In the genomic region with DNA sequence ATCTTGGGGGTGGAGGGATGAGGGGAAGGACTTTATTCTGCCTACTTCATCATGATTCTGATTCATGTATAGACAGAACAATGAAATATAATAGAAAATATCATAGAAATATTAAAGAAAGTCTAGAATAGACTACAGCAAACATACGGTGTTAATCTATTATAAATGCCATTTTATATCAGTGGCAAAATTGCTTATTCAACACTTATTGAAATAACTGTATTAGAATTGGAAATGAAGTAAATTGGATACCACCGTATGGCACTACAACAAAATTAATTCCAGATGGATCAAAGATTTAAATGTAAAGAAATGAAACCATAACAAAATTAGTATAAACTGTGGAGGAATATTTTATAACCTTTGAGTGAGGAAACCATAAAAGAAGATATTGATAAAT, we compare ENCODE assay signal across 30 cellular contexts.
DNase-seq lines count a peak whose midpoint lies in the region; ATAC-seq, FAIRE-seq and TF ChIP-seq lines count a peak whose summit lies in the region.
"Had no signal": no experiment of that assay in that cellular context is flagged by ENCODE, and none has a peak within 500 bp of the region (broad histone marks: within the 10 kb centered on the region; RNA-seq: fewer than 3 reads in every experiment).

No MANE protein-coding gene starts in this region.

- no peaks in the 10 kb centered on the region for H3K9me2 ChIP-seq in PC-3 (replicated peaks; ENCODE audit: low read length)

- H4K20me1 ChIP-seq in K562 (replicated peaks; ENCODE audit: control insufficient read depth, insufficient read depth, low read length): no peaks in the 10 kb centered on the region
- H4K20me1 ChIP-seq in PC-3 (ENCODE audit: low read length): no peaks in the 10 kb centered on the region
- H4K20me1 ChIP-seq: BLaER1; BLaER1 treated with 17β-estradiol and CSF1 and Interleukin-3, amounts not matched to agents 10 nM and 100 nM had no signal

- H3K4me1 ChIP-seq in A549 (peaks cover 8% of the 10 kb centered on the region; the same call in 1 of the 3 replicates), K562 (replicated peaks in 1 of 2; ENCODE audit: control insufficient read depth in 2 of 2, insufficient read depth in 2 of 2, low read length in 2 of 2) (no peaks in the 10 kb centered on the region), PC-3 (ENCODE audit: insufficient read depth, low read length) (no peaks in the 10 kb centered on the region)
- H3K4me1 ChIP-seq: BE2C; BLaER1; BLaER1 treated with 17β-estradiol and CSF1 and Interleukin-3, amounts not matched to agents 10 nM and 100 nM; Caco-2 had no signal

- 87% methylated on average over 2 of the region's 2 CpGs for WGBS in A549 (ENCODE audit: missing lambda C conversion rate)
- 2% methylated on average over 2 of the region's 2 CpGs for WGBS in K562 (ENCODE audit: insufficient coverage, low coverage, missing lambda C conversion rate)

- H3K79me2 ChIP-seq in K562 (ENCODE audit: control insufficient read depth, insufficient read depth, low read length) (no peaks in the 10 kb centered on the region), PC-3 (ENCODE audit: low read length) (no peaks in the 10 kb centered on the region)

- no peak overlapping the region for H3K4me2 ChIP-seq in A549
- no peak overlapping the region for H3K4me2 ChIP-seq in K562 (ENCODE audit: insufficient read depth, low read length)
- H3K4me2 ChIP-seq in PC-3 (ENCODE audit: low read length): no peak overlapping the region
- H3K4me2 ChIP-seq: BLaER1; BLaER1 treated with 17β-estradiol and CSF1 and Interleukin-3, amounts not matched to agents 10 nM and 100 nM had no signal

- in situ Hi-C loops in K562 (cut with MboI): no loop called here

- H3K36me3 ChIP-seq in K562 (ENCODE audit: control insufficient read depth, insufficient read depth, low read length) (no peaks in the 10 kb centered on the region), PC-3 (ENCODE audit: low read depth, low read length) (no peaks in the 10 kb centered on the region)
- H3K36me3 ChIP-seq: BE2C; BLaER1; BLaER1 treated with 17β-estradiol and CSF1 and Interleukin-3, amounts not matched to agents 10 nM and 100 nM had no signal

- ATAC-seq in A549 (no peak), K562 (no peak), PC-3 (no peak)
- ATAC-seq: CD8-positive, alpha-beta T cell had no signal

- H3K4me3 ChIP-seq in A549 (no peak overlapping the region), K562 (no peak overlapping the region), PC-3 (ENCODE audit: low read length) (no peak overlapping the region)
- H3K4me3 ChIP-seq: BLaER1; BLaER1 treated with 17β-estradiol and CSF1 and Interleukin-3, amounts not matched to agents 10 nM and 100 nM had no signal

- TF ChIP-seq EP300 in A549 (IDR thresholded peaks at IDR 0.05) (no peak), K562 (IDR thresholded peaks at IDR 0.05; ENCODE audit: low read length) (no peak)

- no peaks in the 10 kb centered on the region for H3F3A ChIP-seq in PC-3 (ENCODE audit: low read length, unreplicated experiment)

- FAIRE-seq in A549 (lab: Jason Lieb, UNC) (no peak), K562 (lab: Jason Lieb, UNC) (no peak)
- FAIRE-seq: A204.1, D721Med had no signal

- H3K9ac ChIP-seq in K562 (ENCODE audit: insufficient read depth in 1 of 2, low read depth in 2 of 2, low read length in 2 of 2): no peak overlapping the region
- no peak overlapping the region for H3K9ac ChIP-seq in PC-3 (ENCODE audit: low read length)
- H3K9ac ChIP-seq: BLaER1; BLaER1 treated with 17β-estradiol and CSF1 and Interleukin-3, amounts not matched to agents 10 nM and 100 nM had no signal

- no peaks in the 10 kb centered on the region for H3K9me3 ChIP-seq in A549
- H3K9me3 ChIP-seq in K562 (replicated peaks; ENCODE audit: control insufficient read depth, insufficient read depth, low read depth, low read length): no peaks in the 10 kb centered on the region
- H3K9me3 ChIP-seq in PC-3 (ENCODE audit: low read length): no peaks in the 10 kb centered on the region
- H3K9me3 ChIP-seq: BE2C; BLaER1; BLaER1 treated with 17β-estradiol and CSF1 and Interleukin-3, amounts not matched to agents 10 nM and 100 nM; Caco-2 had no signal

- TF ChIP-seq CTCF in A549 (IDR thresholded peaks at IDR 0.05): no peak
- TF ChIP-seq CTCF in K562 (IDR thresholded peaks at IDR 0.05 in 2 of 3, conservative IDR thresholded peaks at IDR 0.05 in 1 of 3; ENCODE audit: insufficient read depth in 2 of 3, low read depth in 1 of 3, low read length in 3 of 3): no peak
- no peak for TF ChIP-seq CTCF in PC-3 (conservative IDR thresholded peaks at IDR 0.05; ENCODE audit: low read depth, low read length)

- intact Hi-C loops in K562 (cut with micrococcal nuclease) (no loop called here), PC-3 (cut with micrococcal nuclease) (loop anchor here (10.0 kb wide), 1 partner anchor 46 kb away; no protein-coding TSS in a partner anchor)

- H2AFZ ChIP-seq in K562 (ENCODE audit: low read depth, low read length) (no peak overlapping the region), PC-3 (ENCODE audit: low read length) (no peak overlapping the region)

- H3K9me1 ChIP-seq in K562 (ENCODE audit: control insufficient read depth, insufficient read depth, low read length): no peaks in the 10 kb centered on the region

- no peak for TF ChIP-seq POLR2A in A549 (IDR thresholded peaks at IDR 0.05; ENCODE audit: low read length)
- TF ChIP-seq POLR2A in K562 (conservative IDR thresholded peaks at IDR 0.05): no peak

- POLR2A ChIA-PET in A549 (lab: Yijun Ruan, JAX) (no interaction called here), K562 (lab: Yijun Ruan, JAX) (no interaction called here), PC-3 (lab: Charles Lee; ENCODE audit: unreplicated experiment) (no interaction called here)

- BruUV-seq in K562 (replicated peaks; lab: Mats Ljungman, UMichigan) (no TSS peak), PC-3 (replicated peaks; lab: Mats Ljungman, UMichigan) (no TSS peak)

- DNase-seq in A549 (ENCODE audit: low read depth in 1 of 2, low spot score in 1 of 2) (no peak), K562 (ENCODE audit: extremely low read depth in 1 of 4, low spot score in 3 of 4) (no peak), PC-3 (no peak), RPMI8226 (no peak)
- DNase-seq: 8988T; ACHN; AML-193; BE2C; C1 segment of cervical spinal cord; Caco-2; Calu3; CD4-positive, alpha-beta memory T cell; CD4-positive, alpha-beta T cell; CD4-positive, CD25-positive, alpha-beta regulatory T cell; CD8-positive, alpha-beta memory T cell; CD8-positive, alpha-beta T cell; COR-L47; DMS 273 treated with DMSO at 0.1 percent for 48 hours; DMS153; DMS53; DMS79; DMS79 treated with DMSO at 0.1 percent for 48 hours; DND-41; EL had no signal

- CTCF ChIA-PET in A549 (lab: Yijun Ruan, JAX): no interaction called here
- CTCF ChIA-PET in K562 (lab: Yijun Ruan, JAX; ENCODE audit: low intra/inter-chr PET ratio): no interaction called here
- CTCF ChIA-PET in PC-3 (lab: Charles Lee): no interaction called here

- H3K27me3 ChIP-seq in K562 (ENCODE audit: control insufficient read depth in 2 of 2, insufficient read depth in 2 of 2, low read length in 2 of 2) (peaks cover 0 to 7% of the 10 kb centered on the region in 2 experiments; a peak in 1 of 5 replicates), PC-3 (ENCODE audit: low read length) (no peaks in the 10 kb centered on the region)
- H3K27me3 ChIP-seq: BE2C; BLaER1; BLaER1 treated with 17β-estradiol and CSF1 and Interleukin-3, amounts not matched to agents 10 nM and 100 nM had no signal

- no peak for TF ChIP-seq RAD21 in A549 (conservative IDR thresholded peaks at IDR 0.05 in 1 of 2, IDR thresholded peaks at IDR 0.05 in 1 of 2)
- TF ChIP-seq RAD21 in K562 (CRISPR knock-in tag; conservative IDR thresholded peaks at IDR 0.05 in 1 of 2, IDR thresholded peaks at IDR 0.05 in 1 of 2): no peak

- H3K27ac ChIP-seq in A549 (no peak overlapping the region), K562 (ENCODE audit: extremely low read depth, low read depth, low read length) (no peak overlapping the region), PC-3 (ENCODE audit: low read length) (no peak overlapping the region)
- H3K27ac ChIP-seq: 22Rv1; BLaER1; BLaER1 treated with 17β-estradiol and CSF1 and Interleukin-3, amounts not matched to agents 10 nM and 100 nM; C4-2B had no signal

TF ChIP-seq in A549, 52 proteins besides CTCF, POLR2A, EP300 and RAD21:
- no peak for TF ChIP-seq ZNF302 (CRISPR knock-in tag; IDR thresholded peaks at IDR 0.05)
- TF ChIP-seq HOXB13 (CRISPR knock-in tag; IDR thresholded peaks at IDR 0.05; ENCODE audit: low read depth): no peak
- no peak for TF ChIP-seq RARB (CRISPR knock-in tag; IDR thresholded peaks at IDR 0.05)
- peak; percentile 62 for TF ChIP-seq MAFK (IDR thresholded peaks at IDR 0.05; ENCODE audit: partially characterized antibody)
- no peak for TF ChIP-seq KDM5A (IDR thresholded peaks at IDR 0.05)
- TF ChIP-seq CBX2 (IDR thresholded peaks at IDR 0.05; ENCODE audit: borderline replicate concordance, low read depth): no peak
- no peak for TF ChIP-seq PHF8 (IDR thresholded peaks at IDR 0.05; ENCODE audit: borderline replicate concordance, low read depth)
TF ChIP-seq in A549: peak in this region for 1.

TF ChIP-seq in K562, 482 proteins besides CTCF, POLR2A, EP300 and RAD21:
- TF ChIP-seq ZNF316 (IDR thresholded peaks at IDR 0.05): peak; percentile 82
- peak; percentile 56 for TF ChIP-seq C11orf30 (IDR thresholded peaks at IDR 0.05; ENCODE audit: low read depth)
- no peak for TF ChIP-seq MED1 (CRISPR knock-in tag; IDR thresholded peaks at IDR 0.05; ENCODE audit: borderline replicate concordance)
- no peak for TF ChIP-seq GABPB2 (CRISPR knock-in tag; conservative IDR thresholded peaks at IDR 0.05)

Comparison
In these comparisons a context has a peak if more than half of its experiments do, and no peak if none do; other contexts are left out.
1. Of the 35 proteins assayed by ChIP-seq in both K562 and A549: peak only in K562: none; only in A549: MAFK; in both: none; in neither: 34.